ENCODE assay signal across 21 cellular contexts in the genomic region with DNA sequence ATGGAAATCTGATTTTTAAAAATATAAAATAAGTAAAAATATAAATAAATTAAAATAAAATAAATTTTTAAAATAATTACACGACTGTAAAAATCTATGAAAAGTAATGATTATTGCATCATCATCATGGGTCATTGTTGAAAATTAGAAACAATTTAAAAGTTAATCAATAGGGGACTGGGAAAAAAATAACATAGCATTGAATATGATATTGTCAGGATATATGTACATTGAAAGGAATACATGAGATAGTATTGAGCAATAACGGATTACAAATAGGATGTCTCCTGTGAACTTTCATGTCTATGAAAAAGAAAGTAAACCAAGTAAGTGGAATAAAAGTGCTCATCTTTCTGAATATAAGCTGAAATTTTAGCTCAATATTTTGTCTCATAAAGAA.
"Had no signal": no experiment of that assay in that cellular context is flagged by ENCODE, and none has a peak within 500 bp of the region (broad histone marks: within the 10 kb centered on the region; RNA-seq: fewer than 3 reads in every experiment).

No MANE protein-coding gene starts in this region.

- H3K4me2 ChIP-seq: SK-N-SH had no signal

- DNase-seq: KBM-7, NCI-H1092 treated with DMSO at 0.1 percent for 48 hours, NCI-H1436, NCI-H187, NCI-H2029, NCI-H2081 treated with DMSO at 0.1 percent for 48 hours, NCI-H2171, NCI-H226, NCI-H446, NCI-H510A, NCI-H524 treated with DMSO at 0.1 percent for 48 hours, NCI-H69, NCI-H774, PC-3, SHP77, SK-N-SH, SW 1271 had no signal

- H3K36me3 Mint-ChIP-seq: IgD-negative memory B cell had no signal

- H3K27ac Mint-ChIP-seq: IgD-negative memory B cell had no signal

- ATAC-seq: HepG2, Panc1, PC-3 had no signal

- H3K4me1 Mint-ChIP-seq: IgD-negative memory B cell had no signal

- H3K9me3 ChIP-seq: SK-N-SH had no signal

- H3K9ac ChIP-seq: SK-N-SH had no signal

- H3K27me3 Mint-ChIP-seq: IgD-negative memory B cell had no signal

- FAIRE-seq: HepG2 had no signal

- H3K4me3 Mint-ChIP-seq: IgD-negative memory B cell had no signal

- H3K27ac ChIP-seq: RWPE1 had no signal
